ENCODE assay signal across 16 cellular contexts in the genomic region with DNA sequence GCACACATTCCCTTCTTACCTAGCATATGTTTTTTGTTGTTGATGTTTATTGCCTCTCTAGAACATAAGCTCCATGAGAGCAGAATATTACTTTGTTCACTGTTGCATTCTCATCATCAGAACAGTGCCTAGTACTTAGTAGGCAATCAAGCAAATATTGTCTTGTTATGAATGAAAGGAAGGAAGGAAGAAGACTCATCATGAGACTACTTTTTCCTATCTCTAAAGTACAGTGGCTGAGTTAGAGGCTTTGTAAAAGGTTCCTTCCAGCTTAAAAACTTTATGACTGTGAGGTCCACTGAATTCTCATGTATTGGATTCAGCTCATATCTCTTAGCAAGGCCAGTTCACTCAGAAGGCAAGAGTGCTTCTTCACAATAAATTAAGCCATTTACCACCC.
DNase-seq lines count a peak whose midpoint lies in the region; ATAC-seq and TF ChIP-seq lines count a peak whose summit lies in the region.
"Had no signal": no experiment of that assay in that cellular context is flagged by ENCODE, and none has a peak within 500 bp of the region (broad histone marks: within the 10 kb centered on the region; RNA-seq: fewer than 3 reads in every experiment).

No MANE protein-coding gene starts in this region.

- H3K4me3 ChIP-seq in BLaER1 (no peak overlapping the region), IMR-90 (ENCODE audit: insufficient read depth, low read depth, low read length) (no peak overlapping the region)
- H3K4me3 ChIP-seq: GM12878, HAP-1 had no signal

- H4K8ac ChIP-seq in IMR-90 (ENCODE audit: low read depth in 2 of 2, low read length in 2 of 2) = no peak overlapping the region

- no peaks in the 10 kb centered on the region for H3K36me3 Mint-ChIP-seq in dendritic cell treated with granulocyte-macrophage colony-stimulating factor and Interleukin-4, amounts not matched to agents 40 ng/mL and 50 ng/mL, for 4 days (ENCODE audit: low read depth)
- H3K36me3 Mint-ChIP-seq in stimulated activated effector memory CD8-positive, alpha-beta T cell treated with anti-CD3 and anti-CD28 coated beads, Interleukin-12 subunit alpha, Interleukin-12 subunit beta, amount 100 ng/mL, for 72 hours = no peaks in the 10 kb centered on the region
- H3K36me3 Mint-ChIP-seq: CD4-positive, CD25-positive, alpha-beta regulatory T cell had no signal

- H3K36me3 ChIP-seq in BLaER1 (no peaks in the 10 kb centered on the region), IMR-90 (ENCODE audit: control insufficient read depth, insufficient read depth, low read length) (no peaks in the 10 kb centered on the region)
- H3K36me3 ChIP-seq: HAP-1 had no signal

- dilution Hi-C loops in IMR-90 (cut with HindIII; ENCODE audit: low sequenced_read_pairs, unreplicated experiment) = no loop called here

- H3K4me3 Mint-ChIP-seq in dendritic cell treated with granulocyte-macrophage colony-stimulating factor and Interleukin-4, amounts not matched to agents 40 ng/mL and 50 ng/mL, for 4 days = no peak overlapping the region
- H3K4me3 Mint-ChIP-seq in stimulated activated effector memory CD8-positive, alpha-beta T cell treated with anti-CD3 and anti-CD28 coated beads, Interleukin-12 subunit alpha, Interleukin-12 subunit beta, amount 100 ng/mL, for 72 hours = no peak overlapping the region
- H3K4me3 Mint-ChIP-seq: B cell; CD4-positive, CD25-positive, alpha-beta regulatory T cell; CD8-positive, alpha-beta memory T cell had no signal

- H3K27ac Mint-ChIP-seq in dendritic cell treated with granulocyte-macrophage colony-stimulating factor and Interleukin-4, amounts not matched to agents 40 ng/mL and 50 ng/mL, for 4 days = peak overlapping the region; percentile 36
- H3K27ac Mint-ChIP-seq in stimulated activated effector memory CD8-positive, alpha-beta T cell treated with anti-CD3 and anti-CD28 coated beads, Interleukin-12 subunit alpha, Interleukin-12 subunit beta, amount 100 ng/mL, for 72 hours = no peak overlapping the region
- H3K27ac Mint-ChIP-seq: B cell; CD4-positive, CD25-positive, alpha-beta regulatory T cell; CD8-positive, alpha-beta memory T cell had no signal

- H2AK9ac ChIP-seq in IMR-90 (replicated peaks; ENCODE audit: low read depth, low read length, poor library complexity) = no peak overlapping the region

- H2BK15ac ChIP-seq in IMR-90 (ENCODE audit: low read depth, low read length) = peak overlapping the region; percentile 19; the same call in 1 of the 3 replicates

- H3K4me1 ChIP-seq in BLaER1 = peaks cover 18% of the 10 kb centered on the region
- 0 out of 2 replicates have a peak, but pooled peaks cover 4% of the 10 kb centered on the region for H3K4me1 ChIP-seq in IMR-90 (ENCODE audit: control insufficient read depth, insufficient read depth, low read length)
- H3K4me1 ChIP-seq: HAP-1 had no signal

- no peak overlapping the region for H4K91ac ChIP-seq in IMR-90 (ENCODE audit: insufficient read depth, low read depth, low read length)

- H3K56ac ChIP-seq in IMR-90 (ENCODE audit: extremely low read depth, insufficient read depth, low read length) = no peak overlapping the region

- no peak overlapping the region for H3K4ac ChIP-seq in IMR-90 (ENCODE audit: low read depth, low read length)

- in situ Hi-C loops in IMR-90 (cut with MboI; ENCODE audit: low sequenced_read_pairs) = no loop called here

- no peak for TF ChIP-seq RAD21 in IMR-90 (IDR thresholded peaks at IDR 0.05; ENCODE audit: low read length)

- no peak overlapping the region for H4K5ac ChIP-seq in IMR-90 (ENCODE audit: low read depth, low read length)

- intact Hi-C loops in IMR-90 (cut with micrococcal nuclease) = no loop called here
- intact Hi-C loops in dendritic cell treated with granulocyte-macrophage colony-stimulating factor and Interleukin-4, amounts not matched to agents 40 ng/mL and 50 ng/mL, for 4 days (cut with micrococcal nuclease) = no loop called here

- TF ChIP-seq CTCF in IMR-90 (conservative IDR thresholded peaks at IDR 0.05; ENCODE audit: low read depth, low read length) = no peak

- H2BK120ac ChIP-seq in IMR-90 (ENCODE audit: low read depth, low read length) = no peak overlapping the region

- no TSS peak for BruUV-seq in IMR-90 (replicated peaks; lab: Mats Ljungman, UMichigan)

- H3K27ac ChIP-seq in BLaER1 = peak overlapping the region; percentile 18; the same call in 1 of the 2 replicates
- no peak overlapping the region for H3K27ac ChIP-seq in IMR-90 (ENCODE audit: insufficient read depth, low read length)

- H3K9me1 ChIP-seq in IMR-90 (ENCODE audit: insufficient read depth, low read length) = peaks cover 5% of the 10 kb centered on the region

- H3K27me3 ChIP-seq in BLaER1 (no peaks in the 10 kb centered on the region), IMR-90 (ENCODE audit: control insufficient read depth, insufficient read depth, low read length) (no peaks in the 10 kb centered on the region)

- H3K4me2 ChIP-seq in BLaER1 (peak overlapping the region; percentile 13), IMR-90 (ENCODE audit: low read depth, low read length) (no peak overlapping the region)

- H3K9me3 ChIP-seq in BLaER1 = 0 out of 2 replicates have a peak, but pooled peaks cover 4% of the 10 kb centered on the region
- H3K9me3 ChIP-seq in IMR-90 (ENCODE audit: control insufficient read depth, insufficient read depth, low read length) = no peaks in the 10 kb centered on the region
- H3K9me3 ChIP-seq: HAP-1 had no signal

- H3K18ac ChIP-seq in IMR-90 (ENCODE audit: low read depth, low read length) = peak overlapping the region; percentile 29; the same call in 1 of the 2 replicates

- peaks cover 7% of the 10 kb centered on the region for H3K27me3 Mint-ChIP-seq in dendritic cell treated with granulocyte-macrophage colony-stimulating factor and Interleukin-4, amounts not matched to agents 40 ng/mL and 50 ng/mL, for 4 days
- H3K27me3 Mint-ChIP-seq: B cell; CD8-positive, alpha-beta memory T cell had no signal

- H2AFZ ChIP-seq in IMR-90 (replicated peaks; ENCODE audit: low read length, poor library complexity) = no peak overlapping the region

- H2BK20ac ChIP-seq in IMR-90 (ENCODE audit: low read depth, low read length) = no peak overlapping the region

- no peak overlapping the region for H3K23ac ChIP-seq in IMR-90 (ENCODE audit: low read depth, low read length)

- H3K4me1 Mint-ChIP-seq in dendritic cell treated with granulocyte-macrophage colony-stimulating factor and Interleukin-4, amounts not matched to agents 40 ng/mL and 50 ng/mL, for 4 days (ENCODE audit: low read depth) = peaks cover 42% of the 10 kb centered on the region
- H3K4me1 Mint-ChIP-seq in stimulated activated effector memory CD8-positive, alpha-beta T cell treated with anti-CD3 and anti-CD28 coated beads, Interleukin-12 subunit alpha, Interleukin-12 subunit beta, amount 100 ng/mL, for 72 hours = peaks cover 18% of the 10 kb centered on the region
- H3K4me1 Mint-ChIP-seq: CD4-positive, CD25-positive, alpha-beta regulatory T cell; CD8-positive, alpha-beta memory T cell had no signal

- H3K9ac ChIP-seq in BLaER1 (no peak overlapping the region), IMR-90 (ENCODE audit: low read depth, low read length) (no peak overlapping the region)

- H3K79me1 ChIP-seq in IMR-90 (ENCODE audit: low read depth in 1 of 2, low read length in 2 of 2) = no peaks in the 10 kb centered on the region

- no peak for TF ChIP-seq POLR2A in IMR-90 (IDR thresholded peaks at IDR 0.05; ENCODE audit: low read depth, low read length)

- H3K9me3 Mint-ChIP-seq in dendritic cell treated with granulocyte-macrophage colony-stimulating factor and Interleukin-4, amounts not matched to agents 40 ng/mL and 50 ng/mL, for 4 days = no peaks in the 10 kb centered on the region
- peaks cover 7% of the 10 kb centered on the region for H3K9me3 Mint-ChIP-seq in stimulated activated effector memory CD8-positive, alpha-beta T cell treated with anti-CD3 and anti-CD28 coated beads, Interleukin-12 subunit alpha, Interleukin-12 subunit beta, amount 100 ng/mL, for 72 hours
- H3K9me3 Mint-ChIP-seq: CD8-positive, alpha-beta memory T cell had no signal

- POLR2A ChIA-PET in IMR-90 (lab: Charles Lee; ENCODE audit: unreplicated experiment) = no interaction called here

- CTCF ChIA-PET in IMR-90 (lab: Yijun Ruan, JAX) = interaction anchor here (0.6 kb wide), 1 partner anchor 69 kb away, joined by 3 read pairs; no protein-coding TSS in a partner anchor

- H4K20me1 ChIP-seq in BLaER1 (no peaks in the 10 kb centered on the region), IMR-90 (ENCODE audit: insufficient read depth, low read length) (no peaks in the 10 kb centered on the region)

- H2BK5ac ChIP-seq in IMR-90 (ENCODE audit: low read depth, low read length, poor library complexity, severe bottlenecking) = no peak overlapping the region

- no peak overlapping the region for H3K14ac ChIP-seq in IMR-90 (replicated peaks; ENCODE audit: low read depth, low read length)

- ATAC-seq in IMR-90 (ENCODE audit: low read depth) (no peak), GM19455 (IDR thresholded peaks at IDR 0.05; ENCODE audit: unreplicated experiment) (no peak)
- peak; percentile 67 for ATAC-seq in stimulated activated effector memory CD8-positive, alpha-beta T cell treated with anti-CD3 and anti-CD28 coated beads, Interleukin-12 subunit alpha, Interleukin-12 subunit beta, amount 100 ng/mL, for 72 hours
- ATAC-seq: GM12878, HepG2 had no signal

- no peak overlapping the region for H2AK5ac ChIP-seq in IMR-90 (ENCODE audit: low read depth, low read length)

- DNase-seq in IMR-90 (no peak), DMS53 (lab: John Stamatoyannopoulos, UW) (no peak)
- no peak for DNase-seq in stimulated activated effector memory CD8-positive, alpha-beta T cell treated with anti-CD3 and anti-CD28 coated beads, Interleukin-12 subunit alpha, Interleukin-12 subunit beta, amount 100 ng/mL, for 72 hours (ENCODE audit: low spot score in 2 of 2)
- DNase-seq in activated T-cell treated with anti-CD3 and anti-CD28 coated beads, Interleukin-2, amount 50 U/mL, for 48 hours = no peak
- DNase-seq: C1 segment of cervical spinal cord; CD4-positive, CD25-positive, alpha-beta regulatory T cell; CD8-positive, alpha-beta memory T cell; DND-41; EL had no signal

TF ChIP-seq in IMR-90, 13 proteins besides CTCF, POLR2A, EP300 and RAD21 (continues in another document):
- TF ChIP-seq RCOR1 (IDR thresholded peaks at IDR 0.05; ENCODE audit: insufficient replicate concordance, low read length) = no peak
- no peak for TF ChIP-seq MXI1 (IDR thresholded peaks at IDR 0.05; ENCODE audit: borderline replicate concordance, low read depth, low read length)
- TF ChIP-seq CHD1 (IDR thresholded peaks at IDR 0.05; ENCODE audit: low read depth, low read length) = no peak
- TF ChIP-seq, protein P1, sequence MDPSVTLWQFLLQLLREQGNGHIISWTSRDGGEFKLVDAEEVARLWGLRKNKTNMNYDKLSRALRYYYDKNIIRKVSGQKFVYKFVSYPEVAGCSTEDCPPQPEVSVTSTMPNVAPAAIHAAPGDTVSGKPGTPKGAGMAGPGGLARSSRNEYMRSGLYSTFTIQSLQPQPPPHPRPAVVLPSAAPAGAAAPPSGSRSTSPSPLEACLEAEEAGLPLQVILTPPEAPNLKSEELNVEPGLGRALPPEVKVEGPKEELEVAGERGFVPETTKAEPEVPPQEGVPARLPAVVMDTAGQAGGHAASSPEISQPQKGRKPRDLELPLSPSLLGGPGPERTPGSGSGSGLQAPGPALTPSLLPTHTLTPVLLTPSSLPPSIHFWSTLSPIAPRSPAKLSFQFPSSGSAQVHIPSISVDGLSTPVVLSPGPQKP (IDR thresholded peaks at IDR 0.05; ENCODE audit: borderline replicate concordance, low read depth, low read length) = no peak
- TF ChIP-seq MAFK (IDR thresholded peaks at IDR 0.05; ENCODE audit: low read depth, low read length) = no peak
